Comparison of ENCODE assay signal across 1 cellular context in the genomic region with DNA sequence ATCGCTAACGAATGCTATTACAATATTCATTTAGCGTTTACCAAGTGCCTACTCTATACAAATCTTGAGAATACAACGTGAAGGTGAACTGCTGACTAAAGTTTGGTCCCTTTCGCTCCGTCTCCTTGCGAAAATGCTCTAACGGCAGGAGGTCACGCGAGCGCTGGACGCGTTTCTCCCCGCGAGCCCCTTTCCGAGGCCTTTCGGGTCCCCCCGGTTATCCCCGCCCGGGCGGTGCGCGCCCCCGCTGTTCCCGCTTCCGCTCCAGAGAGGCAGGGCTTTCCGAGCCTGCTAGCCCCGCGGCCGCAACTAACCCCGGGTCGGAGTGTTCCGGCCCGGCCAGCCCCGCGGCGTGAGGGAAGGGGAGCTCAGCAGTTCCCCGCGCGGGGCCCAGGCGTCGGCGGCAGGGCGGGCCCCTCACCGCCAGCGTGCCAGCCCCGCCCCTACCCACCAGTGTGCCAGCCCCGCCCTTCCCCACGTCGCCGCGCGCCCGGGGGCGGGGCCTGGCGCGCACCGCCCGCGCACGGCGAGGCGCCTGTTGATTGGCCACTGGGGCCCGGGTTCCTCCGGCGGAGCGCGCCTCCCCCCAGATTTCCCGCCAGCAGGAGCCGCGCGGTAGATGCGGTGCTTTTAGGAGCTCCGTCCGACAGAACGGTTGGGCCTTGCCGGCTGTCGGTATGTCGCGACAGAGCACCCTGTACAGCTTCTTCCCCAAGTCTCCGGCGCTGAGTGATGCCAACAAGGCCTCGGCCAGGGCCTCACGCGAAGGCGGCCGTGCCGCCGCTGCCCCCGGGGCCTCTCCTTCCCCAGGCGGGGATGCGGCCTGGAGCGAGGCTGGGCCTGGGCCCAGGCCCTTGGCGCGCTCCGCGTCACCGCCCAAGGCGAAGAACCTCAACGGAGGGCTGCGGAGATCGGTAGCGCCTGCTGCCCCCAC.
TF ChIP-seq lines count a peak whose summit lies in the region.

A gene with protein sequence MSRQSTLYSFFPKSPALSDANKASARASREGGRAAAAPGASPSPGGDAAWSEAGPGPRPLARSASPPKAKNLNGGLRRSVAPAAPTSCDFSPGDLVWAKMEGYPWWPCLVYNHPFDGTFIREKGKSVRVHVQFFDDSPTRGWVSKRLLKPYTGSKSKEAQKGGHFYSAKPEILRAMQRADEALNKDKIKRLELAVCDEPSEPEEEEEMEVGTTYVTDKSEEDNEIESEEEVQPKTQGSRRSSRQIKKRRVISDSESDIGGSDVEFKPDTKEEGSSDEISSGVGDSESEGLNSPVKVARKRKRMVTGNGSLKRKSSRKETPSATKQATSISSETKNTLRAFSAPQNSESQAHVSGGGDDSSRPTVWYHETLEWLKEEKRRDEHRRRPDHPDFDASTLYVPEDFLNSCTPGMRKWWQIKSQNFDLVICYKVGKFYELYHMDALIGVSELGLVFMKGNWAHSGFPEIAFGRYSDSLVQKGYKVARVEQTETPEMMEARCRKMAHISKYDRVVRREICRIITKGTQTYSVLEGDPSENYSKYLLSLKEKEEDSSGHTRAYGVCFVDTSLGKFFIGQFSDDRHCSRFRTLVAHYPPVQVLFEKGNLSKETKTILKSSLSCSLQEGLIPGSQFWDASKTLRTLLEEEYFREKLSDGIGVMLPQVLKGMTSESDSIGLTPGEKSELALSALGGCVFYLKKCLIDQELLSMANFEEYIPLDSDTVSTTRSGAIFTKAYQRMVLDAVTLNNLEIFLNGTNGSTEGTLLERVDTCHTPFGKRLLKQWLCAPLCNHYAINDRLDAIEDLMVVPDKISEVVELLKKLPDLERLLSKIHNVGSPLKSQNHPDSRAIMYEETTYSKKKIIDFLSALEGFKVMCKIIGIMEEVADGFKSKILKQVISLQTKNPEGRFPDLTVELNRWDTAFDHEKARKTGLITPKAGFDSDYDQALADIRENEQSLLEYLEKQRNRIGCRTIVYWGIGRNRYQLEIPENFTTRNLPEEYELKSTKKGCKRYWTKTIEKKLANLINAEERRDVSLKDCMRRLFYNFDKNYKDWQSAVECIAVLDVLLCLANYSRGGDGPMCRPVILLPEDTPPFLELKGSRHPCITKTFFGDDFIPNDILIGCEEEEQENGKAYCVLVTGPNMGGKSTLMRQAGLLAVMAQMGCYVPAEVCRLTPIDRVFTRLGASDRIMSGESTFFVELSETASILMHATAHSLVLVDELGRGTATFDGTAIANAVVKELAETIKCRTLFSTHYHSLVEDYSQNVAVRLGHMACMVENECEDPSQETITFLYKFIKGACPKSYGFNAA (N-terminal part only) (plus strand): TSS at position 589 of the 934 bp plus-strand sequence. CDS start 89 bp downstream, at position 678.

TF ChIP-seq in WTC11, 78 proteins besides CTCF, POLR2A, EP300 and RAD21 (continued from another document):
- TF ChIP-seq, protein P1, sequence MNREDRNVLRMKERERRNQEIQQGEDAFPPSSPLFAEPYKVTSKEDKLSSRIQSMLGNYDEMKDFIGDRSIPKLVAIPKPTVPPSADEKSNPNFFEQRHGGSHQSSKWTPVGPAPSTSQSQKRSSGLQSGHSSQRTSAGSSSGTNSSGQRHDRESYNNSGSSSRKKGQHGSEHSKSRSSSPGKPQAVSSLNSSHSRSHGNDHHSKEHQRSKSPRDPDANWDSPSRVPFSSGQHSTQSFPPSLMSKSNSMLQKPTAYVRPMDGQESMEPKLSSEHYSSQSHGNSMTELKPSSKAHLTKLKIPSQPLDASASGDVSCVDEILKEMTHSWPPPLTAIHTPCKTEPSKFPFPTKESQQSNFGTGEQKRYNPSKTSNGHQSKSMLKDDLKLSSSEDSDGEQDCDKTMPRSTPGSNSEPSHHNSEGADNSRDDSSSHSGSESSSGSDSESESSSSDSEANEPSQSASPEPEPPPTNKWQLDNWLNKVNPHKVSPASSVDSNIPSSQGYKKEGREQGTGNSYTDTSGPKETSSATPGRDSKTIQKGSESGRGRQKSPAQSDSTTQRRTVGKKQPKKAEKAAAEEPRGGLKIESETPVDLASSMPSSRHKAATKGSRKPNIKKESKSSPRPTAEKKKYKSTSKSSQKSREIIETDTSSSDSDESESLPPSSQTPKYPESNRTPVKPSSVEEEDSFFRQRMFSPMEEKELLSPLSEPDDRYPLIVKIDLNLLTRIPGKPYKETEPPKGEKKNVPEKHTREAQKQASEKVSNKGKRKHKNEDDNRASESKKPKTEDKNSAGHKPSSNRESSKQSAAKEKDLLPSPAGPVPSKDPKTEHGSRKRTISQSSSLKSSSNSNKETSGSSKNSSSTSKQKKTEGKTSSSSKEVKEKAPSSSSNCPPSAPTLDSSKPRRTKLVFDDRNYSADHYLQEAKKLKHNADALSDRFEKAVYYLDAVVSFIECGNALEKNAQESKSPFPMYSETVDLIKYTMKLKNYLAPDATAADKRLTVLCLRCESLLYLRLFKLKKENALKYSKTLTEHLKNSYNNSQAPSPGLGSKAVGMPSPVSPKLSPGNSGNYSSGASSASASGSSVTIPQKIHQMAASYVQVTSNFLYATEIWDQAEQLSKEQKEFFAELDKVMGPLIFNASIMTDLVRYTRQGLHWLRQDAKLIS (CRISPR knock-in tag; IDR thresholded peaks at IDR 0.05; ENCODE audit: borderline replicate concordance): no peak
- TF ChIP-seq, protein P2, sequence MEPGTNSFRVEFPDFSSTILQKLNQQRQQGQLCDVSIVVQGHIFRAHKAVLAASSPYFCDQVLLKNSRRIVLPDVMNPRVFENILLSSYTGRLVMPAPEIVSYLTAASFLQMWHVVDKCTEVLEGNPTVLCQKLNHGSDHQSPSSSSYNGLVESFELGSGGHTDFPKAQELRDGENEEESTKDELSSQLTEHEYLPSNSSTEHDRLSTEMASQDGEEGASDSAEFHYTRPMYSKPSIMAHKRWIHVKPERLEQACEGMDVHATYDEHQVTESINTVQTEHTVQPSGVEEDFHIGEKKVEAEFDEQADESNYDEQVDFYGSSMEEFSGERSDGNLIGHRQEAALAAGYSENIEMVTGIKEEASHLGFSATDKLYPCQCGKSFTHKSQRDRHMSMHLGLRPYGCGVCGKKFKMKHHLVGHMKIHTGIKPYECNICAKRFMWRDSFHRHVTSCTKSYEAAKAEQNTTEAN (CRISPR knock-in tag; IDR thresholded peaks at IDR 0.05): peak; percentile 32; the same call in 1 of the 2 replicates
- TF ChIP-seq, protein P3, sequence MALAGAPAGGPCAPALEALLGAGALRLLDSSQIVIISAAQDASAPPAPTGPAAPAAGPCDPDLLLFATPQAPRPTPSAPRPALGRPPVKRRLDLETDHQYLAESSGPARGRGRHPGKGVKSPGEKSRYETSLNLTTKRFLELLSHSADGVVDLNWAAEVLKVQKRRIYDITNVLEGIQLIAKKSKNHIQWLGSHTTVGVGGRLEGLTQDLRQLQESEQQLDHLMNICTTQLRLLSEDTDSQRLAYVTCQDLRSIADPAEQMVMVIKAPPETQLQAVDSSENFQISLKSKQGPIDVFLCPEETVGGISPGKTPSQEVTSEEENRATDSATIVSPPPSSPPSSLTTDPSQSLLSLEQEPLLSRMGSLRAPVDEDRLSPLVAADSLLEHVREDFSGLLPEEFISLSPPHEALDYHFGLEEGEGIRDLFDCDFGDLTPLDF (CRISPR knock-in tag; IDR thresholded peaks at IDR 0.05): no peak
- TF ChIP-seq SMAD3 (CRISPR knock-in tag; IDR thresholded peaks at IDR 0.05; ENCODE audit: borderline replicate concordance) (no peak; the same call in 1 of the 2 replicates), CBFB (CRISPR knock-in tag; IDR thresholded peaks at IDR 0.05; ENCODE audit: low read depth) (no peak), TEAD1 (CRISPR knock-in tag; IDR thresholded peaks at IDR 0.05) (peak; percentile 60; the same call in 1 of the 2 replicates), NR2C2 (CRISPR knock-in tag; IDR thresholded peaks at IDR 0.05) (peak; percentile 53; the same call in 1 of the 2 replicates), ATF1 (CRISPR knock-in tag; IDR thresholded peaks at IDR 0.05) (no peak)
- TF ChIP-seq, protein P4, sequence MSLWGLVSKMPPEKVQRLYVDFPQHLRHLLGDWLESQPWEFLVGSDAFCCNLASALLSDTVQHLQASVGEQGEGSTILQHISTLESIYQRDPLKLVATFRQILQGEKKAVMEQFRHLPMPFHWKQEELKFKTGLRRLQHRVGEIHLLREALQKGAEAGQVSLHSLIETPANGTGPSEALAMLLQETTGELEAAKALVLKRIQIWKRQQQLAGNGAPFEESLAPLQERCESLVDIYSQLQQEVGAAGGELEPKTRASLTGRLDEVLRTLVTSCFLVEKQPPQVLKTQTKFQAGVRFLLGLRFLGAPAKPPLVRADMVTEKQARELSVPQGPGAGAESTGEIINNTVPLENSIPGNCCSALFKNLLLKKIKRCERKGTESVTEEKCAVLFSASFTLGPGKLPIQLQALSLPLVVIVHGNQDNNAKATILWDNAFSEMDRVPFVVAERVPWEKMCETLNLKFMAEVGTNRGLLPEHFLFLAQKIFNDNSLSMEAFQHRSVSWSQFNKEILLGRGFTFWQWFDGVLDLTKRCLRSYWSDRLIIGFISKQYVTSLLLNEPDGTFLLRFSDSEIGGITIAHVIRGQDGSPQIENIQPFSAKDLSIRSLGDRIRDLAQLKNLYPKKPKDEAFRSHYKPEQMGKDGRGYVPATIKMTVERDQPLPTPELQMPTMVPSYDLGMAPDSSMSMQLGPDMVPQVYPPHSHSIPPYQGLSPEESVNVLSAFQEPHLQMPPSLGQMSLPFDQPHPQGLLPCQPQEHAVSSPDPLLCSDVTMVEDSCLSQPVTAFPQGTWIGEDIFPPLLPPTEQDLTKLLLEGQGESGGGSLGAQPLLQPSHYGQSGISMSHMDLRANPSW (CRISPR knock-in tag; conservative IDR thresholded peaks at IDR 0.05; ENCODE audit: low read depth): no peak
- TF ChIP-seq, protein P5, sequence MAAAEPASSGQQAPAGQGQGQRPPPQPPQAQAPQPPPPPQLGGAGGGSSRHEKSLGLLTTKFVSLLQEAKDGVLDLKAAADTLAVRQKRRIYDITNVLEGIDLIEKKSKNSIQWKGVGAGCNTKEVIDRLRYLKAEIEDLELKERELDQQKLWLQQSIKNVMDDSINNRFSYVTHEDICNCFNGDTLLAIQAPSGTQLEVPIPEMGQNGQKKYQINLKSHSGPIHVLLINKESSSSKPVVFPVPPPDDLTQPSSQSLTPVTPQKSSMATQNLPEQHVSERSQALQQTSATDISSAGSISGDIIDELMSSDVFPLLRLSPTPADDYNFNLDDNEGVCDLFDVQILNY (CRISPR knock-in tag; IDR thresholded peaks at IDR 0.05): peak; percentile 99
- TF ChIP-seq, protein P6, sequence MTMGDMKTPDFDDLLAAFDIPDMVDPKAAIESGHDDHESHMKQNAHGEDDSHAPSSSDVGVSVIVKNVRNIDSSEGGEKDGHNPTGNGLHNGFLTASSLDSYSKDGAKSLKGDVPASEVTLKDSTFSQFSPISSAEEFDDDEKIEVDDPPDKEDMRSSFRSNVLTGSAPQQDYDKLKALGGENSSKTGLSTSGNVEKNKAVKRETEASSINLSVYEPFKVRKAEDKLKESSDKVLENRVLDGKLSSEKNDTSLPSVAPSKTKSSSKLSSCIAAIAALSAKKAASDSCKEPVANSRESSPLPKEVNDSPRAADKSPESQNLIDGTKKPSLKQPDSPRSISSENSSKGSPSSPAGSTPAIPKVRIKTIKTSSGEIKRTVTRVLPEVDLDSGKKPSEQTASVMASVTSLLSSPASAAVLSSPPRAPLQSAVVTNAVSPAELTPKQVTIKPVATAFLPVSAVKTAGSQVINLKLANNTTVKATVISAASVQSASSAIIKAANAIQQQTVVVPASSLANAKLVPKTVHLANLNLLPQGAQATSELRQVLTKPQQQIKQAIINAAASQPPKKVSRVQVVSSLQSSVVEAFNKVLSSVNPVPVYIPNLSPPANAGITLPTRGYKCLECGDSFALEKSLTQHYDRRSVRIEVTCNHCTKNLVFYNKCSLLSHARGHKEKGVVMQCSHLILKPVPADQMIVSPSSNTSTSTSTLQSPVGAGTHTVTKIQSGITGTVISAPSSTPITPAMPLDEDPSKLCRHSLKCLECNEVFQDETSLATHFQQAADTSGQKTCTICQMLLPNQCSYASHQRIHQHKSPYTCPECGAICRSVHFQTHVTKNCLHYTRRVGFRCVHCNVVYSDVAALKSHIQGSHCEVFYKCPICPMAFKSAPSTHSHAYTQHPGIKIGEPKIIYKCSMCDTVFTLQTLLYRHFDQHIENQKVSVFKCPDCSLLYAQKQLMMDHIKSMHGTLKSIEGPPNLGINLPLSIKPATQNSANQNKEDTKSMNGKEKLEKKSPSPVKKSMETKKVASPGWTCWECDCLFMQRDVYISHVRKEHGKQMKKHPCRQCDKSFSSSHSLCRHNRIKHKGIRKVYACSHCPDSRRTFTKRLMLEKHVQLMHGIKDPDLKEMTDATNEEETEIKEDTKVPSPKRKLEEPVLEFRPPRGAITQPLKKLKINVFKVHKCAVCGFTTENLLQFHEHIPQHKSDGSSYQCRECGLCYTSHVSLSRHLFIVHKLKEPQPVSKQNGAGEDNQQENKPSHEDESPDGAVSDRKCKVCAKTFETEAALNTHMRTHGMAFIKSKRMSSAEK (CRISPR knock-in tag; IDR thresholded peaks at IDR 0.05; ENCODE audit: borderline replicate concordance): no peak
- TF ChIP-seq, protein P7, sequence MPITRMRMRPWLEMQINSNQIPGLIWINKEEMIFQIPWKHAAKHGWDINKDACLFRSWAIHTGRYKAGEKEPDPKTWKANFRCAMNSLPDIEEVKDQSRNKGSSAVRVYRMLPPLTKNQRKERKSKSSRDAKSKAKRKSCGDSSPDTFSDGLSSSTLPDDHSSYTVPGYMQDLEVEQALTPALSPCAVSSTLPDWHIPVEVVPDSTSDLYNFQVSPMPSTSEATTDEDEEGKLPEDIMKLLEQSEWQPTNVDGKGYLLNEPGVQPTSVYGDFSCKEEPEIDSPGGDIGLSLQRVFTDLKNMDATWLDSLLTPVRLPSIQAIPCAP (CRISPR knock-in tag; IDR thresholded peaks at IDR 0.05): peak; percentile 81; the same call in 1 of the 2 replicates
TF ChIP-seq in WTC11: peak in this region for 32.
